In the genomic region with DNA sequence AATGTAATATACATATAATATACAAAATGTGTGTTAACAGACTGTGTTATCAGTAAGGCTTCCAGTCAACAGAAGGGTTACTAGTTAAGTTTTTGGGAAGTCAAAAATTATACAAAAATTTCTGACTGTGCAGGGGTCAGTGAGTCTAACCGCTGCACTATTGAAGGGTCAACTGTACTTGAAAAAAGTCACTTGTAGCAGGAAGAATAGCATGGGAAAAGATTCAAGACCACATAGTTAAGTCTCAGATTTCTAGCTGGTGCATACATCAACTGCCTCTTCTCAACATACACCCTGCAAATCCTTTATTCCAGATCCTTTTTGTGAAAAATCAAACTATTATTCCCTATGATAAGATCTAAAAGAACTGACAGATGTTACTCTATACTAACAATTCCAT, we compare ENCODE assay signal across 16 cellular contexts. TPM values are rescaled to one million over a fixed set of nuclear protein-coding genes. Genes with fewer than 3 reads are reported as not detected.
A peak's percentile ranks its signal among the peaks of the same experiment; 100 is the strongest.
DNase-seq lines count a peak whose midpoint lies in the region; TF ChIP-seq lines count a peak whose summit lies in the region.
"Had no signal": no experiment of that assay in that cellular context is flagged by ENCODE, and none has a peak within 500 bp of the region (broad histone marks: within the 10 kb centered on the region; RNA-seq: fewer than 3 reads in every experiment).

No MANE protein-coding gene starts in this region.

- no peak overlapping the region for H3K4me3 Mint-ChIP-seq in MCF 10A (ENCODE audit: unreplicated experiment)
- peak overlapping the region; percentile 31 for H3K4me3 Mint-ChIP-seq in chondrocyte (ENCODE audit: unreplicated experiment)
- no peak overlapping the region for H3K4me3 Mint-ChIP-seq in CD8-positive, alpha-beta memory T cell
- H3K4me3 Mint-ChIP-seq: CD14-positive monocyte; CD4-positive, alpha-beta memory T cell; GM23338 had no signal

- 92% methylated on average over 1 of the region's 1 CpG for WGBS in mammary epithelial cell (ENCODE audit: low coverage, missing lambda C conversion rate)

- H3K9me3 Mint-ChIP-seq in MCF 10A (ENCODE audit: unreplicated experiment) (peaks cover 6% of the 10 kb centered on the region), chondrocyte (ENCODE audit: low read depth) (no peaks in the 10 kb centered on the region)
- H3K9me3 Mint-ChIP-seq in CD8-positive, alpha-beta memory T cell = no peaks in the 10 kb centered on the region
- H3K9me3 Mint-ChIP-seq: CD4-positive, alpha-beta memory T cell; GM23338 had no signal

- POLR2A ChIA-PET in MCF 10A (lab: Yijun Ruan, JAX) = interaction anchor here (1.1 to 2.1 kb wide), 4 partner anchors 14 to 184 kb away, joined by 3 to 13 read pairs (median 4); no protein-coding TSS in a partner anchor
- POLR2A ChIA-PET in CD8-positive, alpha-beta memory T cell (lab: Charles Lee) = no interaction called here

- H3K27me3 Mint-ChIP-seq in MCF 10A (ENCODE audit: insufficient read depth, unreplicated experiment) (no peaks in the 10 kb centered on the region), chondrocyte (ENCODE audit: low read depth) (no peaks in the 10 kb centered on the region)
- peaks cover 33 to 73% of the 10 kb centered on the region in 2 donors for H3K27me3 Mint-ChIP-seq in CD8-positive, alpha-beta memory T cell

- no peaks in the 10 kb centered on the region for H3K36me3 ChIP-seq in mammary epithelial cell (ENCODE audit: insufficient read depth, low read length)
- peaks cover 20% of the 10 kb centered on the region for H3K36me3 ChIP-seq in osteoblast (ENCODE audit: insufficient read depth, low read length)
- H3K36me3 ChIP-seq in CD8-positive, alpha-beta memory T cell (ENCODE audit: insufficient read depth, low read length) = no peaks in the 10 kb centered on the region
- H3K36me3 ChIP-seq: BLaER1 had no signal

- H3K9me3 ChIP-seq in mammary epithelial cell (replicated peaks; ENCODE audit: insufficient read depth, low read length) = no peaks in the 10 kb centered on the region
- no peaks in the 10 kb centered on the region for H3K9me3 ChIP-seq in osteoblast (ENCODE audit: low read depth, low read length)
- no peaks in the 10 kb centered on the region for H3K9me3 ChIP-seq in CD8-positive, alpha-beta memory T cell (ENCODE audit: low read length)
- H3K9me3 ChIP-seq: BLaER1 had no signal

- H3K4me1 Mint-ChIP-seq in MCF 10A (ENCODE audit: insufficient read depth, unreplicated experiment) (peaks cover 49% of the 10 kb centered on the region), chondrocyte (ENCODE audit: low read depth) (peaks cover 83% of the 10 kb centered on the region)
- peaks cover 6 to 7% (median 6%) of the 10 kb centered on the region in 3 donors for H3K4me1 Mint-ChIP-seq in CD8-positive, alpha-beta memory T cell

- H3K4me3 ChIP-seq in mammary epithelial cell (replicated peaks in 1 of 3; ENCODE audit: insufficient read depth in 1 of 3, low read depth in 2 of 3, low read length in 3 of 3) (no peak overlapping the region), osteoblast (ENCODE audit: insufficient read depth, low read length) (no peak overlapping the region)
- no peak overlapping the region for H3K4me3 ChIP-seq in CD8-positive, alpha-beta memory T cell (ENCODE audit: low read length)
- H3K4me3 ChIP-seq: A549, BLaER1, GM23338 had no signal

- H2AFZ ChIP-seq in mammary epithelial cell (ENCODE audit: low read depth, low read length) = no peak overlapping the region
- no peak overlapping the region for H2AFZ ChIP-seq in osteoblast (ENCODE audit: low read length)
- H2AFZ ChIP-seq: GM23338 had no signal

- no peak overlapping the region for H3K27ac ChIP-seq in mammary epithelial cell (ENCODE audit: insufficient read depth, low read depth, low read length)
- H3K27ac ChIP-seq in osteoblast (ENCODE audit: low read depth, low read length) = peak overlapping the region; percentile 74
- H3K27ac ChIP-seq in CD8-positive, alpha-beta memory T cell (ENCODE audit: low read depth, low read length) = no peak overlapping the region
- H3K27ac ChIP-seq: 22Rv1, A549, BLaER1 had no signal

- no peaks in the 10 kb centered on the region for H3K27me3 ChIP-seq in mammary epithelial cell (ENCODE audit: insufficient read depth, low read length)
- H3K27me3 ChIP-seq in osteoblast (ENCODE audit: insufficient read depth, low read length) = no peaks in the 10 kb centered on the region
- peaks cover 11% of the 10 kb centered on the region for H3K27me3 ChIP-seq in CD8-positive, alpha-beta memory T cell (ENCODE audit: insufficient read depth, low read length, poor library complexity, severe bottlenecking)

- DNase-seq in MCF 10A (ENCODE audit: unreplicated experiment) (no peak), mammary epithelial cell (no peak), chondrocyte (ENCODE audit: low spot score) (no peak), osteoblast (ENCODE audit: insufficient read length, low spot score, missing footprints) (no peak), NCI-H146 treated with DMSO at 0.1 percent for 48 hours (lab: John Stamatoyannopoulos, UW; ENCODE audit: unreplicated experiment) (no peak)
- no peak for DNase-seq in stimulated activated naive CD4-positive, alpha-beta T cell treated with Interleukin-2 at 50 U/mL for 16 hours (lab: John Stamatoyannopoulos, UW)
- no peak for DNase-seq in CD8-positive, alpha-beta memory T cell
- DNase-seq: Calu3; CD4-positive, alpha-beta memory T cell; DMS79 treated with DMSO at 0.1 percent for 48 hours; GF-D8 had no signal

- H3K4me1 ChIP-seq in mammary epithelial cell (ENCODE audit: insufficient read depth, low read length) (peaks cover 27% of the 10 kb centered on the region), osteoblast (ENCODE audit: insufficient read depth, low read length) (peaks cover 79% of the 10 kb centered on the region)
- peaks cover 3% of the 10 kb centered on the region for H3K4me1 ChIP-seq in CD8-positive, alpha-beta memory T cell (ENCODE audit: insufficient read depth, low read length)

- TF ChIP-seq CTCF in MCF 10A (IDR thresholded peaks at IDR 0.05; ENCODE audit: unreplicated experiment) (no peak), mammary epithelial cell (conservative IDR thresholded peaks at IDR 0.05 in 1 of 2, IDR thresholded peaks at IDR 0.05 in 1 of 2; ENCODE audit: extremely low read depth in 1 of 2, insufficient read depth in 1 of 2, low read depth in 1 of 2, low read length in 2 of 2) (no peak), chondrocyte (IDR thresholded peaks at IDR 0.05) (no peak), osteoblast (IDR thresholded peaks at IDR 0.05; ENCODE audit: extremely low read depth, low read depth, low read length) (no peak)

- CTCF ChIA-PET in MCF 10A (lab: Yijun Ruan, JAX) (interaction anchor here (1.7 kb wide), 1 partner anchor 10 kb away, joined by 5 read pairs; no protein-coding TSS in a partner anchor), mammary epithelial cell (lab: Charles Lee; ENCODE audit: low non-redundant PET) (no interaction called here)
- CTCF ChIA-PET in CD8-positive, alpha-beta memory T cell (lab: Charles Lee) = no interaction called here

- H3K27ac Mint-ChIP-seq in MCF 10A (ENCODE audit: low read depth, unreplicated experiment) = peak overlapping the region; percentile 46
- peak overlapping the region; percentile 92 for H3K27ac Mint-ChIP-seq in chondrocyte (ENCODE audit: unreplicated experiment)
- H3K27ac Mint-ChIP-seq in CD8-positive, alpha-beta memory T cell = no peak overlapping the region
- H3K27ac Mint-ChIP-seq: CD14-positive monocyte; CD4-positive, alpha-beta memory T cell; GM23338 had no signal

- H3K4me2 ChIP-seq in mammary epithelial cell (ENCODE audit: insufficient read depth, low read depth, low read length) (no peak overlapping the region), osteoblast (ENCODE audit: insufficient read depth, low read length) (peak overlapping the region; percentile 70)
- H3K4me2 ChIP-seq: A549, BLaER1, GM23338 had no signal

- intact Hi-C loops in MCF 10A (cut with micrococcal nuclease) (no loop called here), mammary epithelial cell (cut with micrococcal nuclease) (no loop called here)

- H3K79me2 ChIP-seq in mammary epithelial cell (ENCODE audit: insufficient read depth, low read length) (peaks cover 86% of the 10 kb centered on the region), osteoblast (ENCODE audit: insufficient read depth, low read length) (peaks cover 99% of the 10 kb centered on the region)

- dilution Hi-C loops in mammary epithelial cell (cut with HindIII; ENCODE audit: low sequenced_read_pairs) = no loop called here

- BruUV-seq in MCF 10A (replicated peaks; lab: Mats Ljungman, UMichigan) (no TSS peak), mammary epithelial cell (replicated peaks; lab: Mats Ljungman, UMichigan) (no TSS peak)

- H3K9ac ChIP-seq in mammary epithelial cell (ENCODE audit: insufficient read depth, low read length) = no peak overlapping the region
- H3K9ac ChIP-seq: BLaER1 had no signal

- in situ Hi-C loops in mammary epithelial cell (cut with MboI; ENCODE audit: low sequenced_read_pairs in 2 of 2) = no loop called here

- H4K20me1 ChIP-seq in mammary epithelial cell (ENCODE audit: insufficient read depth, low read length) = no peaks in the 10 kb centered on the region
- peaks cover 20% of the 10 kb centered on the region for H4K20me1 ChIP-seq in osteoblast (ENCODE audit: insufficient read depth, low read length)
- H4K20me1 ChIP-seq: BLaER1 had no signal

- H3K36me3 Mint-ChIP-seq in MCF 10A (ENCODE audit: insufficient read depth, unreplicated experiment) (no peaks in the 10 kb centered on the region), chondrocyte (ENCODE audit: low read depth) (peaks cover 6% of the 10 kb centered on the region)
- peaks cover 0 to 5% (median 0%) of the 10 kb centered on the region in 3 donors for H3K36me3 Mint-ChIP-seq in CD8-positive, alpha-beta memory T cell

RNA-seq across cellular contexts. Expression of gene EPS8, which starts 5.9 kb away (rescaled TPM):
- total RNA-seq in MCF 10A (2022) = 85.3 and 96.2 TPM in 2 replicates
- 10 to 100 TPM; 28.9 to 51.7 TPM for total RNA-seq in mammary epithelial cell
- polyA plus RNA-seq in mammary epithelial cell = 35.2 TPM
- polyA minus RNA-seq in mammary epithelial cell = 36.3 TPM
- total RNA-seq in chondrocyte = 114 to 181 TPM (median 120 TPM) in 3 replicates
- 139 and 160 TPM in 2 replicates for total RNA-seq in osteoblast
- 1 to 10 TPM in 1 of 2 experiments, under 1 TPM in 1; 0.92 to 1.1 TPM for total RNA-seq in CD8-positive, alpha-beta memory T cell
- 2.3 TPM for polyA plus RNA-seq in CD8-positive, alpha-beta memory T cell

Comparison
In these comparisons a context has a peak if more than half of its experiments do, and no peak if none do; other contexts are left out.
1. H3K27ac Mint-ChIP-seq: peak in MCF 10A (single experiment) and chondrocyte (single experiment); none in CD8-positive, alpha-beta memory T cell (0 of 8).
2. RNA of gene EPS8, which starts 5.9 kb away (total RNA-seq): 139 to 160 TPM in osteoblast, 114 to 181 TPM in chondrocyte, 85.3 to 96.2 TPM in MCF 10A and 28.9 to 51.7 TPM in mammary epithelial cell; 0.92 to 1.1 TPM in CD8-positive, alpha-beta memory T cell; every median in the first group is over 10 times any median in the second.